ENCODE assay signal across 7 cellular contexts in the genomic region with DNA sequence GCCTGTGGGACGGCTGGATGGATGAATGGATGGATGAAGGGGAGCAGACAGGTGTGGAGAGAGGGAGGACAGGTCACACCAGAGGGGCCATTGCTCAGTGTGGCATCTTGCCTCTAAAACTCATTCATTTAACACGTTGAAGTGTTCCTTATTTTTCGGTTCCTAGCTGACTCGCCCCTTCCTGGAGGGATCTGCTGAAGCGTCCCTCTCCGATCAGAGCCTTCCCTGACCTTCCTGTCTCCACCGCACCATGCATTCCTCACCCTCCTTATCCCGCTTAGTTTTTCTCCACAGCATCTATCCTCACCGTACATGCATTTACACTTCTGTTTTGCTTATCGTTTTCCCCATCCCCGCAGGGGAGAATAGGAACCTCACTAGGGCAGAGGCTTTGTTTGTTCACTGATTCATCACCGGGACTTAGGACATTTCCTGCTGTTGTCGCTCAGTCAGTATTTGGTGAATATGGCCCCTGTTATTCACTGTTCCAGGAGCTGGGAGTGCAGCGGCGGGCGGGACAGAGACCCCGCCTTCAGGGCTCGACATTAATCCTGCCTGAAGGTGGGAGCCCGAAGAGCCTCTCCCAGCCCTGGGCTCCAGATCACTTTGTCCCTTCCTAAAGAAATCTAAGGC. TPM values are rescaled to one million over a fixed set of nuclear protein-coding genes. Genes with fewer than 3 reads are reported as not detected.
A peak's percentile ranks its signal among the peaks of the same experiment; 100 is the strongest.
DNase-seq lines count a peak whose midpoint lies in the region; ATAC-seq and TF ChIP-seq lines count a peak whose summit lies in the region.

No MANE protein-coding gene starts in this region.

- H3K36me3 ChIP-seq in NT2/D1 (ENCODE audit: insufficient read depth, insufficient read length, low read length), result no peaks in the 10 kb centered on the region

- H3K9ac ChIP-seq in NT2/D1 (ENCODE audit: insufficient read length, low read depth), result peak overlapping the region; percentile 73

- H3K4me1 ChIP-seq in NT2/D1 (ENCODE audit: insufficient read depth, insufficient read length), result no peaks in the 10 kb centered on the region
- peaks cover 15% of the 10 kb centered on the region for H3K4me1 ChIP-seq in mononuclear cell (ENCODE audit: insufficient read depth, low read length)

- ATAC-seq in GM18517 (IDR thresholded peaks at IDR 0.05; ENCODE audit: unreplicated experiment) (peak; percentile 31), HG02678 (IDR thresholded peaks at IDR 0.05; ENCODE audit: unreplicated experiment) (peak; percentile 19)

- peak overlapping the region; percentile 25 for H3K4me3 ChIP-seq in NT2/D1 (ENCODE audit: insufficient read length, low read depth)
- peak overlapping the region; percentile 92 for H3K4me3 ChIP-seq in choroid plexus epithelial cell (ENCODE audit: low read depth, low read length)
- peak overlapping the region; percentile 69 for H3K4me3 ChIP-seq in mononuclear cell (ENCODE audit: low read length)

- no peaks in the 10 kb centered on the region for H3K27me3 ChIP-seq in NT2/D1 (ENCODE audit: insufficient read depth, insufficient read length)
- no peaks in the 10 kb centered on the region for H3K27me3 ChIP-seq in mononuclear cell (ENCODE audit: insufficient read depth, low read length)

- H3K9me3 ChIP-seq in NT2/D1 (ENCODE audit: insufficient read depth, low read length), result no peaks in the 10 kb centered on the region
- H3K9me3 ChIP-seq in mononuclear cell (ENCODE audit: low read depth, low read length), result no peaks in the 10 kb centered on the region

- no peak for DNase-seq in NT2/D1 (ENCODE audit: low read depth, low spot score)
- peak; percentile 53 for DNase-seq in choroid plexus epithelial cell (ENCODE audit: low read depth)
- DNase-seq in NAMALWA (ENCODE audit: low spot score), result no peak
- no peak for DNase-seq in stimulated activated CD4-positive, alpha-beta T cell treated with anti-CD3 and anti-CD28 coated beads, Interleukin-2, amount 100 ng/mL, for 24 hours

- TF ChIP-seq CTCF in choroid plexus epithelial cell (conservative IDR thresholded peaks at IDR 0.05; ENCODE audit: low read depth, low read length), result no peak

RNA-seq across cellular contexts. Expression of a gene that starts 32.0 kb away (rescaled TPM):
- total RNA-seq in mononuclear cell, result not detected

RNA-seq across cellular contexts. Expression of a gene that starts 32.0 kb away (rescaled TPM):
- total RNA-seq in mononuclear cell, result under 0.01 TPM

Comparison
In these comparisons a context has a peak if more than half of its experiments do, and no peak if none do; other contexts are left out.
1. H3K4me3 ChIP-seq: peak in every context shown above with its lines; median percentile 92 in choroid plexus epithelial cell; 69 in mononuclear cell; 25 in NT2/D1.